In the genomic region with DNA sequence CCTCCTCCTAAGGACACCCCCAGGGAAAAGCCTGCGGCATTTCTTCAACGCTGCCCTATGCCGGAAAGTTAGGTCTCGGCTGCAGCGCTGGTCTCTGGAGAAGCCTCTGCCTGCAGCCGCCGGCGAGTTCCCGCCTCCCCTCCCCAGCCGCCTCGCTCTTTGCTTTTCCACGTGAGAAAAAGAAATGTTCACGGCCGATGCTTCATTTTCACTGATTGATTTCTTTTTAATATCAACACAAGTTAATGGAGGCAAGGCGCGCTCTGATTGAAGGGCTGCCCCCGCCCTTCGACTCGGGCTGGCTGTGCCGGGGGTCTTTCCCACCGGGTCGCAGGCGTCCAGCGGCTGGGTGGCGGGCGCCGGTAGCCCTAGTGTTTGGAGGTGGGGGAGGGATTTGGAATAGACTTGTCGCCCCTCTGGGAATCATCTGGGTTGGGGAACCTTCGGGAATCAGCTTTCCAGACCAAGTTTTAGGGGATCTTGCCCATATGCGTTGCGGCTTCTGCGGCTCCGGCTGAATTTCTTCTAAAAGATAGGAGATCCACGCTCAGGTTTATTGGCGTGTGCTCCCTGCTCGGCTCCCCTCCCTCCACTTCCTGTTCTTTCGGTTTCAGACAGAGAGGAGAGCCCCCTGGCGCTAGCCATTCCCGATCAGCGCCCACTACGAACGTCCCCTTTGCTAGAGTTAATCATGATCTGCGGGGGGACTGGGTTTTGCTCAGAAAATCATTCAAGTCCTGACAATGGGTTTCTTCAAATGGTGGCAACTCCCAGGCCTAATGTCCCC, we compare ENCODE assay signal across 8 cellular contexts. TPM values are rescaled to one million over a fixed set of nuclear protein-coding genes. Genes with fewer than 3 reads are reported as not detected.
DNase-seq lines count a peak whose midpoint lies in the region; ATAC-seq lines count a peak whose summit lies in the region.

No MANE protein-coding gene starts in this region.

- POLR2A ChIA-PET in activated naive CD8-positive, alpha-beta T cell treated with anti-CD3 and anti-CD28 coated beads, Interleukin-2, amount 10 ng/mL, durations not matched to agents 7 days and 5 days (lab: Charles Lee) = no interaction called here

- DNase-seq in DMS53 (lab: John Stamatoyannopoulos, UW) = peak; percentile 66
- DNase-seq in DMS53 treated with DMSO at 0.1 percent for 48 hours (lab: John Stamatoyannopoulos, UW; ENCODE audit: unreplicated experiment) = no peak
- peak; percentile 36 for DNase-seq in activated naive CD8-positive, alpha-beta T cell treated with anti-CD3 and anti-CD28 coated beads, Interleukin-2, amount 10 ng/mL, durations not matched to agents 7 days and 5 days
- no peak for DNase-seq in stimulated activated naive CD8-positive, alpha-beta T cell treated with anti-CD3 and anti-CD28 coated beads, Interleukin-15, amount 100 ng/mL, for 72 hours
- no peak for DNase-seq in NCI-H1436 treated with DMSO at 0.1 percent for 48 hours (lab: John Stamatoyannopoulos, UW)
- no peak for DNase-seq in inferior parietal cortex (ENCODE audit: extremely low spot score)
- no peak for DNase-seq in NCI-H1092 (lab: John Stamatoyannopoulos, UW)

- peaks cover 23% of the 10 kb centered on the region for H3K4me1 Mint-ChIP-seq in activated naive CD8-positive, alpha-beta T cell treated with anti-CD3 and anti-CD28 coated beads, Interleukin-2, amount 10 ng/mL, durations not matched to agents 7 days and 5 days
- H3K4me1 Mint-ChIP-seq in stimulated activated naive CD8-positive, alpha-beta T cell treated with anti-CD3 and anti-CD28 coated beads, Interleukin-15, amount 100 ng/mL, for 72 hours = peaks cover 44% of the 10 kb centered on the region

- peaks cover 72% of the 10 kb centered on the region for H3K27me3 Mint-ChIP-seq in activated naive CD8-positive, alpha-beta T cell treated with anti-CD3 and anti-CD28 coated beads, Interleukin-2, amount 10 ng/mL, durations not matched to agents 7 days and 5 days
- peaks cover 73% of the 10 kb centered on the region for H3K27me3 Mint-ChIP-seq in stimulated activated naive CD8-positive, alpha-beta T cell treated with anti-CD3 and anti-CD28 coated beads, Interleukin-15, amount 100 ng/mL, for 72 hours

- H3K4me3 ChIP-seq in iPS-18c (ENCODE audit: insufficient read depth, low read depth, low read length) = peak overlapping the region; percentile 70

- H3K9me3 ChIP-seq in iPS-18c (ENCODE audit: control insufficient read depth, insufficient read depth, low read length) = no peaks in the 10 kb centered on the region

- H3K9me3 Mint-ChIP-seq in activated naive CD8-positive, alpha-beta T cell treated with anti-CD3 and anti-CD28 coated beads, Interleukin-2, amount 10 ng/mL, durations not matched to agents 7 days and 5 days = no peaks in the 10 kb centered on the region
- no peaks in the 10 kb centered on the region for H3K9me3 Mint-ChIP-seq in stimulated activated naive CD8-positive, alpha-beta T cell treated with anti-CD3 and anti-CD28 coated beads, Interleukin-15, amount 100 ng/mL, for 72 hours

- peak overlapping the region; percentile 84 for H3K4me3 Mint-ChIP-seq in activated naive CD8-positive, alpha-beta T cell treated with anti-CD3 and anti-CD28 coated beads, Interleukin-2, amount 10 ng/mL, durations not matched to agents 7 days and 5 days
- H3K4me3 Mint-ChIP-seq in stimulated activated naive CD8-positive, alpha-beta T cell treated with anti-CD3 and anti-CD28 coated beads, Interleukin-15, amount 100 ng/mL, for 72 hours = peak overlapping the region; percentile 71 to 80

- no peak overlapping the region for H3K27ac Mint-ChIP-seq in activated naive CD8-positive, alpha-beta T cell treated with anti-CD3 and anti-CD28 coated beads, Interleukin-2, amount 10 ng/mL, durations not matched to agents 7 days and 5 days
- H3K27ac Mint-ChIP-seq in stimulated activated naive CD8-positive, alpha-beta T cell treated with anti-CD3 and anti-CD28 coated beads, Interleukin-15, amount 100 ng/mL, for 72 hours = no peak overlapping the region

- H3K36me3 Mint-ChIP-seq in activated naive CD8-positive, alpha-beta T cell treated with anti-CD3 and anti-CD28 coated beads, Interleukin-2, amount 10 ng/mL, durations not matched to agents 7 days and 5 days = no peaks in the 10 kb centered on the region

- ATAC-seq in activated naive CD8-positive, alpha-beta T cell treated with anti-CD3 and anti-CD28 coated beads, Interleukin-2, amount 10 ng/mL, durations not matched to agents 7 days and 5 days (ENCODE audit: low read depth) = no peak
- no peak for ATAC-seq in stimulated activated naive CD8-positive, alpha-beta T cell treated with anti-CD3 and anti-CD28 coated beads, Interleukin-15, amount 100 ng/mL, for 72 hours

RNA-seq across cellular contexts. Expression of a gene that starts 4.1 kb away (rescaled TPM):
- 1 to 10 TPM; 2.9 to 3.3 TPM for total RNA-seq in activated naive CD8-positive, alpha-beta T cell treated with anti-CD3 and anti-CD28 coated beads, Interleukin-2, amount 10 ng/mL, durations not matched to agents 7 days and 5 days

Comparison
In these comparisons a context has a peak if more than half of its experiments do, and no peak if none do; other contexts are left out.
1. DNase-seq: peak in DMS53 (single experiment) and activated naive CD8-positive, alpha-beta T cell treated with anti-CD3 and anti-CD28 coated beads, Interleukin-2, amount 10 ng/mL, durations not matched to agents 7 days and 5 days (single experiment); none in DMS53 treated with DMSO at 0.1 percent for 48 hours (single experiment), stimulated activated naive CD8-positive, alpha-beta T cell treated with anti-CD3 and anti-CD28 coated beads, Interleukin-15, amount 100 ng/mL, for 72 hours (0 of 2), NCI-H1436 treated with DMSO at 0.1 percent for 48 hours (single experiment), inferior parietal cortex (single experiment) and NCI-H1092 (single experiment).